Comparison of ENCODE assay signal across 11 cellular contexts in genomic region chr6:72623808-72624207, GRCh38. TPM values are rescaled to one million over a fixed set of nuclear protein-coding genes. Genes with fewer than 3 reads are reported as not detected.
A peak's percentile ranks its signal among the peaks of the same experiment; 100 is the strongest.
DNase-seq lines count a peak whose midpoint lies in the region; ATAC-seq and TF ChIP-seq lines count a peak whose summit lies in the region.
"Had no signal": no experiment of that assay in that cellular context is flagged by ENCODE, and none has a peak within 500 bp of the region (broad histone marks: within the 10 kb centered on the region; RNA-seq: fewer than 3 reads in every experiment).

No MANE protein-coding gene starts in this region.

- DNase-seq in BE2C (no peak), GM23248 (peak; percentile 40), T-helper 17 cell (no peak), memory B cell (ENCODE audit: low spot score in 2 of 2) (no peak), erythroblast (lab: John Stamatoyannopoulos, UW) (no peak), NCI-H1105 treated with DMSO at 0.1 percent for 48 hours (lab: John Stamatoyannopoulos, UW) (no peak), anterior cingulate cortex (lab: John Stamatoyannopoulos, UW) (no peak), omental fat pad (ENCODE audit: low spot score) (no peak)
- DNase-seq: NCI-H1092, sigmoid colon had no signal

- H3K9me3 ChIP-seq in BE2C (no peaks in the 10 kb centered on the region), GM23248 (ENCODE audit: low read depth) (no peaks in the 10 kb centered on the region), T-helper 17 cell (ENCODE audit: control insufficient read depth, low read length, poor library complexity, severe bottlenecking) (no peaks in the 10 kb centered on the region)
- H3K9me3 ChIP-seq: sigmoid colon had no signal

- in situ Hi-C loops in GM23248 (cut with MboI): no loop called here

- H3K4me2 ChIP-seq in GM23248 (ENCODE audit: unreplicated experiment): peak overlapping the region; percentile 93

- ATAC-seq in T-helper 17 cell (no peak), memory B cell (ENCODE audit: low read depth) (no peak), omental fat pad (ENCODE audit: low FRiP score) (no peak)

- peaks cover 5% of the 10 kb centered on the region; the same call in 1 of the 2 replicates for H3F3A ChIP-seq in GM23248 (ENCODE audit: insufficient read depth)

- H3K36me3 Mint-ChIP-seq in T-helper 17 cell (ENCODE audit: low read depth) (peaks cover 4% of the 10 kb centered on the region), memory B cell (no peaks in the 10 kb centered on the region)

- TF ChIP-seq CTCF in BE2C (IDR thresholded peaks at IDR 0.05; ENCODE audit: low read depth, low read length) (no peak), omental fat pad (IDR thresholded peaks at IDR 0.05) (no peak)

- peak overlapping the region; percentile 90 for H2AFZ ChIP-seq in GM23248

- peaks cover 66% of the 10 kb centered on the region for H3K79me2 ChIP-seq in GM23248 (ENCODE audit: insufficient read depth)

- H3K27ac Mint-ChIP-seq in T-helper 17 cell (no peak overlapping the region), memory B cell (peak overlapping the region; percentile 82)

- H3K27me3 ChIP-seq in BE2C (peaks cover 41% of the 10 kb centered on the region), GM23248 (replicated peaks; ENCODE audit: insufficient read depth) (no peaks in the 10 kb centered on the region)

- no peaks in the 10 kb centered on the region for H3K36me3 ChIP-seq in BE2C
- H3K36me3 ChIP-seq in GM23248 (ENCODE audit: low read depth): no peaks in the 10 kb centered on the region
- H3K36me3 ChIP-seq: sigmoid colon had no signal

- peak overlapping the region; percentile 75 for H3K9ac ChIP-seq in GM23248

- H3K4me3 ChIP-seq in BE2C (ENCODE audit: low read depth, low read length): peak overlapping the region; percentile 60
- peak overlapping the region; percentile 96 for H3K4me3 ChIP-seq in GM23248

- peaks cover 31% of the 10 kb centered on the region for H3K27me3 Mint-ChIP-seq in T-helper 17 cell
- H3K27me3 Mint-ChIP-seq in memory B cell: no peaks in the 10 kb centered on the region

- H3K4me1 ChIP-seq in BE2C: no peaks in the 10 kb centered on the region
- peaks cover 13% of the 10 kb centered on the region for H3K4me1 ChIP-seq in GM23248 (ENCODE audit: insufficient read depth)

- peaks cover 24% of the 10 kb centered on the region for H3K4me1 Mint-ChIP-seq in T-helper 17 cell
- peaks cover 39% of the 10 kb centered on the region for H3K4me1 Mint-ChIP-seq in memory B cell

- H4K20me1 ChIP-seq in GM23248 (ENCODE audit: insufficient read depth): no peaks in the 10 kb centered on the region

- 6 to 9% methylated on average over 5 of the region's 5 CpGs for WGBS in GM23248 (ENCODE audit: low coverage in 1 of 2, low lambda C conversion rate in 2 of 2, missing lambda C conversion rate in 2 of 2), 2 experiments

- H3K4me3 Mint-ChIP-seq in T-helper 17 cell: peak overlapping the region; percentile 95
- peak overlapping the region; percentile 98 for H3K4me3 Mint-ChIP-seq in memory B cell

- no peaks in the 10 kb centered on the region; the same call in 1 of the 2 replicates for H3K9me2 ChIP-seq in GM23248 (ENCODE audit: insufficient read depth)

- no peak overlapping the region for H3K27ac ChIP-seq in GM23248
- H3K27ac ChIP-seq: sigmoid colon had no signal

- TF ChIP-seq POLR2A in erythroblast (IDR thresholded peaks at IDR 0.05; ENCODE audit: low read length): no peak

- no peaks in the 10 kb centered on the region for H3K9me3 Mint-ChIP-seq in memory B cell

RNA-seq across cellular contexts. Expression of gene KCNQ5, which starts 1.9 kb away (rescaled TPM):
- polyA plus RNA-seq in BE2C (2012; ENCODE audit: insufficient read depth, insufficient read length, low read depth): 6.1 TPM
- 10.8 and 15.8 TPM in 2 replicates for total RNA-seq in GM23248 (2014; rRNA removed; shearing (Covaris generic))
- 4.9 and 5.7 TPM in 2 replicates for polyA plus RNA-seq in GM23248 (2016; fragmentation: Nextera tagmentation; extraction: Ambion mirVana)
- 1 to 10 TPM; 1.5 to 3.3 TPM for total RNA-seq in T-helper 17 cell
- under 1 TPM in 2 of 4 donors, not detected in 2; 0.16 to 0.24 TPM for total RNA-seq in omental fat pad
- total RNA-seq: RPMI7951 had no signal
